ENCODE assay signal across 9 cellular contexts in genomic region chr11:6022954-6023353, GRCh38. TPM values are rescaled to one million over a fixed set of nuclear protein-coding genes. Genes with fewer than 3 reads are reported as not detected.
DNase-seq lines count a peak whose midpoint lies in the region; ATAC-seq and TF ChIP-seq lines count a peak whose summit lies in the region.
"Had no signal": no experiment of that assay in that cellular context is flagged by ENCODE, and none has a peak within 500 bp of the region (broad histone marks: within the 10 kb centered on the region; RNA-seq: fewer than 3 reads in every experiment).

No MANE protein-coding gene starts in this region.

- H3K27me3 ChIP-seq in MM.1S (replicated peaks; ENCODE audit: insufficient read depth, low read length), result no peaks in the 10 kb centered on the region

- H3K4me1 ChIP-seq in MM.1S (ENCODE audit: low read length), result no peaks in the 10 kb centered on the region

- no peaks in the 10 kb centered on the region for H4K20me1 ChIP-seq in MM.1S (ENCODE audit: insufficient read depth, low read length)

- no peak overlapping the region for H3K4me3 Mint-ChIP-seq in WTC11
- H3K4me3 Mint-ChIP-seq: dendritic cell treated with granulocyte-macrophage colony-stimulating factor and Interleukin-4, amounts not matched to agents 40 ng/mL and 50 ng/mL, for 4 days had no signal

- no peak overlapping the region for H3K4me2 ChIP-seq in MM.1S (ENCODE audit: low read depth, low read length)

- DNase-seq in AG09319 (ENCODE audit: extremely low read depth, low read depth) (no peak), GM13977 (ENCODE audit: low spot score) (peak; percentile 31), MM.1S (peak; percentile 85), WTC11 (ENCODE audit: low spot score) (no peak), left cardiac atrium (no peak), retina (peak; percentile 9), NCI-H446 treated with DMSO at 0.1 percent for 48 hours (lab: John Stamatoyannopoulos, UW) (no peak)
- no peak for DNase-seq in stimulated activated CD4-positive, alpha-beta T cell treated with anti-CD3 and anti-CD28 coated beads, Interleukin-4, amount 100 ng/mL, for 24 hours

- H3K4me1 Mint-ChIP-seq in WTC11, result 0 out of 2 replicates have a peak, but pooled peaks cover 4% of the 10 kb centered on the region

- H3K27me3 Mint-ChIP-seq in WTC11 (ENCODE audit: low read depth), result peaks cover 26% of the 10 kb centered on the region

- H3K9me3 Mint-ChIP-seq in WTC11, result no peaks in the 10 kb centered on the region
- H3K9me3 Mint-ChIP-seq: dendritic cell treated with granulocyte-macrophage colony-stimulating factor and Interleukin-4, amounts not matched to agents 40 ng/mL and 50 ng/mL, for 4 days had no signal

- no peak overlapping the region for H3K27ac Mint-ChIP-seq in WTC11
- H3K27ac Mint-ChIP-seq: dendritic cell treated with granulocyte-macrophage colony-stimulating factor and Interleukin-4, amounts not matched to agents 40 ng/mL and 50 ng/mL, for 4 days had no signal

- H2AFZ ChIP-seq in MM.1S (ENCODE audit: low read length), result no peak overlapping the region

- POLR2A ChIA-PET in WTC11 (lab: Charles Lee), result no interaction called here

- no peaks in the 10 kb centered on the region for H3K9me3 ChIP-seq in MM.1S (replicated peaks; ENCODE audit: insufficient read depth, low read length)

- TF ChIP-seq CTCF in AG09319 (IDR thresholded peaks at IDR 0.05; ENCODE audit: low read depth, low read length) (peak; percentile 38), GM13977 (IDR thresholded peaks at IDR 0.05; ENCODE audit: extremely low read depth, insufficient read depth, missing control alignments) (peak; percentile 49), MM.1S (IDR thresholded peaks at IDR 0.05; ENCODE audit: low read length) (peak; percentile 73), WTC11 (IDR thresholded peaks at IDR 0.05) (no peak)

- no peaks in the 10 kb centered on the region for H3K36me3 Mint-ChIP-seq in WTC11

- H3K4me3 ChIP-seq in MM.1S (ENCODE audit: low read length), result no peak overlapping the region

- no peak overlapping the region for H3K27ac ChIP-seq in MM.1S (ENCODE audit: low read length)

- H3K9me2 ChIP-seq in MM.1S (replicated peaks; ENCODE audit: insufficient read depth, low read length), result no peaks in the 10 kb centered on the region

- H3K79me2 ChIP-seq in MM.1S (ENCODE audit: low read length), result no peaks in the 10 kb centered on the region

- no peak overlapping the region for H3K9ac ChIP-seq in MM.1S (ENCODE audit: low read length)

- in situ Hi-C loops in GM13977 (cut with MboI; ENCODE audit: low pct_unique_long_range_greater_than_20kb, low sequenced_read_pairs, unreplicated experiment), result loop anchor here (25.0 kb wide), 1 partner anchor 314 kb away; no protein-coding TSS in a partner anchor

- ATAC-seq in WTC11, result peak; percentile 93
- ATAC-seq in left cardiac atrium, result peak; percentile 74 to 76

- intact Hi-C loops in left cardiac atrium (cut with DNase I), result loop anchor here (2.0 to 10.0 kb wide), 4 partner anchors 272 to 332 kb away; no protein-coding TSS in a partner anchor

- CTCF ChIA-PET in WTC11 (lab: Charles Lee), result interaction anchor here (0.7 to 2.5 kb wide), 11 partner anchors 30 to 340 kb away, joined by 3 to 29 read pairs (median 6); partner anchors contain the start of genes CCKBR and FHIP1B

- H3K36me3 ChIP-seq in MM.1S (replicated peaks; ENCODE audit: insufficient read depth, low read length), result no peaks in the 10 kb centered on the region

- H3F3A ChIP-seq in MM.1S (ENCODE audit: insufficient read depth, low read length), result no peaks in the 10 kb centered on the region

TF ChIP-seq in WTC11, 78 proteins besides CTCF, POLR2A, EP300 and RAD21 (continues in another document):
- TF ChIP-seq ZNF232 (CRISPR knock-in tag; IDR thresholded peaks at IDR 0.05), result no peak
- no peak for TF ChIP-seq TEAD1 (CRISPR knock-in tag; IDR thresholded peaks at IDR 0.05)
- no peak for TF ChIP-seq ZNF281 (CRISPR knock-in tag; IDR thresholded peaks at IDR 0.05)
- no peak for TF ChIP-seq ZNF219 (CRISPR knock-in tag; IDR thresholded peaks at IDR 0.05; ENCODE audit: borderline replicate concordance)
- no peak for TF ChIP-seq ATF1 (CRISPR knock-in tag; IDR thresholded peaks at IDR 0.05)
- TF ChIP-seq NR1H2 (CRISPR knock-in tag; IDR thresholded peaks at IDR 0.05), result no peak
- no peak for TF ChIP-seq MYBL2 (CRISPR knock-in tag; IDR thresholded peaks at IDR 0.05)
- no peak for TF ChIP-seq MAX (CRISPR knock-in tag; IDR thresholded peaks at IDR 0.05)
- TF ChIP-seq ZNF121 (CRISPR knock-in tag; IDR thresholded peaks at IDR 0.05), result no peak
- no peak for TF ChIP-seq ZNF532 (CRISPR knock-in tag; IDR thresholded peaks at IDR 0.05; ENCODE audit: borderline replicate concordance)
- no peak for TF ChIP-seq ZNF423 (CRISPR knock-in tag; IDR thresholded peaks at IDR 0.05)
- TF ChIP-seq GABPB1 (CRISPR knock-in tag; IDR thresholded peaks at IDR 0.05), result no peak
- no peak for TF ChIP-seq GRHL2 (CRISPR knock-in tag; IDR thresholded peaks at IDR 0.05; ENCODE audit: insufficient replicate concordance, severe bottlenecking)
- no peak for TF ChIP-seq HMGA2 (CRISPR knock-in tag; IDR thresholded peaks at IDR 0.05)

RNA-seq across cellular contexts. Expression of gene OR56A1, which starts 7.6 kb away (rescaled TPM):
- 0.14 to 0.35 TPM (median 0.14 TPM) in 3 replicates for total RNA-seq in WTC11 (2021)
- total RNA-seq in left cardiac atrium, result not detected

RNA-seq across cellular contexts. Expression of gene OR56A4, which starts 16.2 kb away (rescaled TPM):
- 0.20 to 0.46 TPM (median 0.25 TPM) in 3 replicates for total RNA-seq in WTC11 (2021)
- not detected for total RNA-seq in left cardiac atrium

RNA-seq across cellular contexts. Expression of gene OR52L1, which starts 36.2 kb away (rescaled TPM):
- 0.15 to 0.44 TPM in 2 of 3 replicates, not detected in the other for total RNA-seq in WTC11 (2021)
- total RNA-seq in left cardiac atrium, result not detected

RNA-seq across cellular contexts. Expression of gene OR56A5, which starts 54.7 kb away (rescaled TPM):
- 0.27 TPM in 1 of 3 replicates, not detected in the others for total RNA-seq in WTC11 (2021)
- total RNA-seq in left cardiac atrium, result not detected

Comparison
In these comparisons a context has a peak if more than half of its experiments do, and no peak if none do; other contexts are left out.
1. DNase-seq: peak in GM13977 (single experiment), MM.1S (single experiment) and retina (single experiment); none in AG09319 (single experiment), WTC11 (single experiment), left cardiac atrium (single experiment), stimulated activated CD4-positive, alpha-beta T cell treated with anti-CD3 and anti-CD28 coated beads, Interleukin-4, amount 100 ng/mL, for 24 hours (single experiment) and NCI-H446 treated with DMSO at 0.1 percent for 48 hours (single experiment).